ENCODE assay signal across 1 cellular context in genomic region chr10:76080406-76080805, GRCh38.
TF ChIP-seq lines count a peak whose summit lies in the region.

No MANE protein-coding gene starts in this region.

TF ChIP-seq in WTC11, 78 proteins besides CTCF, POLR2A, EP300 and RAD21 (continued from another document):
- TF ChIP-seq ZMAT4 (CRISPR knock-in tag; IDR thresholded peaks at IDR 0.05) = no peak
- TF ChIP-seq TEAD4 (CRISPR knock-in tag; IDR thresholded peaks at IDR 0.05) = no peak
- no peak for TF ChIP-seq MXD4 (CRISPR knock-in tag; IDR thresholded peaks at IDR 0.05; ENCODE audit: borderline replicate concordance)
- no peak for TF ChIP-seq MAX (CRISPR knock-in tag; IDR thresholded peaks at IDR 0.05)
